In genomic region chr11:45501980-45502545, GRCh38 we compare ENCODE assay signal across 21 cellular contexts.
DNase-seq lines count a peak whose midpoint lies in the region; ATAC-seq and TF ChIP-seq lines count a peak whose summit lies in the region.
"Had no signal": no experiment of that assay in that cellular context is flagged by ENCODE, and none has a peak within 500 bp of the region (broad histone marks: within the 10 kb centered on the region; RNA-seq: fewer than 3 reads in every experiment).

No MANE protein-coding gene starts in this region.

- H3K4me1 ChIP-seq in ectodermal cell (ENCODE audit: control insufficient read depth, insufficient read depth, low read length), result peaks cover 16% of the 10 kb centered on the region
- H3K4me1 ChIP-seq in upper lobe of right lung, result no peaks in the 10 kb centered on the region

- peaks cover 31% of the 10 kb centered on the region for H3K27me3 Mint-ChIP-seq in activated CD8-positive, alpha-beta memory T cell treated with anti-CD3 and anti-CD28 coated beads, Interleukin-2, amount 10 ng/mL, durations not matched to agents 7 days and 5 days
- H3K27me3 Mint-ChIP-seq in nephron (ENCODE audit: low read depth), result peaks cover 6% of the 10 kb centered on the region

- CTCF ChIA-PET in activated CD8-positive, alpha-beta memory T cell treated with anti-CD3 and anti-CD28 coated beads, Interleukin-2, amount 10 ng/mL, durations not matched to agents 7 days and 5 days (lab: Charles Lee), result no interaction called here

- TF ChIP-seq CTCF in nephron (IDR thresholded peaks at IDR 0.05; ENCODE audit: unreplicated experiment in 3 of 3) (no peak), upper lobe of right lung (IDR thresholded peaks at IDR 0.05) (no peak)

- H3K9me3 ChIP-seq in ectodermal cell (ENCODE audit: control insufficient read depth, low read length) (no peaks in the 10 kb centered on the region), upper lobe of right lung (no peaks in the 10 kb centered on the region)

- intact Hi-C loops in upper lobe of right lung (cut with DNase I), result no loop called here

- peak; percentile 18 for DNase-seq in activated CD8-positive, alpha-beta memory T cell treated with anti-CD3 and anti-CD28 coated beads, Interleukin-2, amount 50 U/mL, for 48 hours
- DNase-seq in activated CD8-positive, alpha-beta memory T cell treated with anti-CD3 and anti-CD28 coated beads, Interleukin-2, amount 10 ng/mL, durations not matched to agents 7 days and 5 days, result no peak
- DNase-seq in upper lobe of right lung (no peak), mesenteric fat pad (ENCODE audit: low spot score) (no peak), AG20443 (ENCODE audit: low spot score) (no peak)
- DNase-seq: CD4-positive, CD25-positive, alpha-beta regulatory T cell; COR-L47; DMS 273 treated with DMSO at 0.1 percent for 48 hours; DND-41; HCEC 1CT; KBM-7; NCI-H1417 treated with DMSO at 0.1 percent for 48 hours; NCI-H1930; NCI-H446; NCI-H526 treated with DMSO at 0.1 percent for 48 hours had no signal

- no peaks in the 10 kb centered on the region for H3K36me3 Mint-ChIP-seq in activated CD8-positive, alpha-beta memory T cell treated with anti-CD3 and anti-CD28 coated beads, Interleukin-2, amount 10 ng/mL, durations not matched to agents 7 days and 5 days
- H3K36me3 Mint-ChIP-seq in nephron (ENCODE audit: low read depth), result no peaks in the 10 kb centered on the region
- H3K36me3 Mint-ChIP-seq: CD4-positive, CD25-positive, alpha-beta regulatory T cell had no signal

- H3K36me3 ChIP-seq in ectodermal cell (ENCODE audit: control insufficient read depth, insufficient read depth, low read length), result no peaks in the 10 kb centered on the region
- H3K36me3 ChIP-seq in upper lobe of right lung, result no peaks in the 10 kb centered on the region

- ATAC-seq in activated CD8-positive, alpha-beta memory T cell treated with anti-CD3 and anti-CD28 coated beads, Interleukin-2, amount 10 ng/mL, durations not matched to agents 7 days and 5 days, result no peak
- peak; percentile 23 for ATAC-seq in upper lobe of right lung
- no peak for ATAC-seq in HG03045 (IDR thresholded peaks at IDR 0.05; ENCODE audit: unreplicated experiment)
- ATAC-seq: Right ventricle myocardium inferior had no signal

- no peaks in the 10 kb centered on the region for H3K4me1 Mint-ChIP-seq in activated CD8-positive, alpha-beta memory T cell treated with anti-CD3 and anti-CD28 coated beads, Interleukin-2, amount 10 ng/mL, durations not matched to agents 7 days and 5 days
- peaks cover 45% of the 10 kb centered on the region for H3K4me1 Mint-ChIP-seq in nephron
- H3K4me1 Mint-ChIP-seq: B cell; CD4-positive, CD25-positive, alpha-beta regulatory T cell had no signal

- WGBS in ectodermal cell, 2 experiments, result 92 to 94% methylated on average over 9 of the region's 9 CpGs

- H3K27me3 ChIP-seq in ectodermal cell (ENCODE audit: control insufficient read depth, insufficient read depth, low read length, poor library complexity, severe bottlenecking), result no peaks in the 10 kb centered on the region
- H3K27me3 ChIP-seq in upper lobe of right lung, result peaks cover 3% of the 10 kb centered on the region

- H3K4me3 Mint-ChIP-seq in activated CD8-positive, alpha-beta memory T cell treated with anti-CD3 and anti-CD28 coated beads, Interleukin-2, amount 10 ng/mL, durations not matched to agents 7 days and 5 days, result no peak overlapping the region
- H3K4me3 Mint-ChIP-seq in nephron, result no peak overlapping the region
- H3K4me3 Mint-ChIP-seq: B cell; CD4-positive, CD25-positive, alpha-beta regulatory T cell had no signal

- peak overlapping the region; percentile 72 for H3K27ac ChIP-seq in ectodermal cell (ENCODE audit: insufficient read depth, low read depth, low read length, poor library complexity, severe bottlenecking)
- H3K27ac ChIP-seq in upper lobe of right lung, result no peak overlapping the region
- H3K27ac ChIP-seq: 22Rv1 had no signal

- peaks cover 2% of the 10 kb centered on the region for H3K9me3 Mint-ChIP-seq in activated CD8-positive, alpha-beta memory T cell treated with anti-CD3 and anti-CD28 coated beads, Interleukin-2, amount 10 ng/mL, durations not matched to agents 7 days and 5 days (ENCODE audit: low read depth)
- peaks cover 18% of the 10 kb centered on the region for H3K9me3 Mint-ChIP-seq in nephron

- H3K4me3 ChIP-seq in ectodermal cell (ENCODE audit: insufficient read depth, low read depth, low read length) (no peak overlapping the region), upper lobe of right lung (no peak overlapping the region)

- H3K27ac Mint-ChIP-seq in activated CD8-positive, alpha-beta memory T cell treated with anti-CD3 and anti-CD28 coated beads, Interleukin-2, amount 10 ng/mL, durations not matched to agents 7 days and 5 days, result no peak overlapping the region
- H3K27ac Mint-ChIP-seq in nephron, result peak overlapping the region; percentile 89 to 94 (median 91)
- H3K27ac Mint-ChIP-seq: B cell; CD4-positive, CD25-positive, alpha-beta regulatory T cell had no signal
